Comparison of ENCODE assay signal across 2 cellular contexts in the genomic region with DNA sequence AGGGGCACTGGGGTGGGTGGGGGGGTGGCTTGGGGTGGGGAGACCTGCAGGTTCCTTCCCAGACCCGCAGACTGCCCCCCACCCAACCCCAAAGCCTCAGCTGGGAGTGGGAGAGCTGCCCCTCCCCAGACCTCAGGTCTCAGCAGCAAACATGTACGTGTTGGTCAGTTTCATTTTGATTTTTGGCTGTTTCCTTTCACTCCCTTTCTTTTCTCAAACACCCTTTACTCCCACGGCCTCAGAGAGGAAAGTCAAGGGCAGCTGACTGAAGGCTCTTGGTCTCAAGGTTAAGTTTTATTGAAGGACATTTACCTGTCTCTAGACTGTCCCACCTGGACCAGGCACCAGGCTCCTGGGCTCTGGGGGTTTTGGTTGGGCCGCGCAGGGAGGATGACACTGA.
TF ChIP-seq lines count a peak whose summit lies in the region.

No MANE protein-coding gene starts in this region.

TF ChIP-seq in A549, 52 proteins besides CTCF, POLR2A, EP300 and RAD21:
- TF ChIP-seq POLR2AphosphoS2 (conservative IDR thresholded peaks at IDR 0.05; ENCODE audit: low read length), result no peak
- no peak for TF ChIP-seq RFX5 (IDR thresholded peaks at IDR 0.05)
- TF ChIP-seq ZNF302 (CRISPR knock-in tag; IDR thresholded peaks at IDR 0.05), result no peak
- TF ChIP-seq RNF2 (IDR thresholded peaks at IDR 0.05; ENCODE audit: borderline replicate concordance, low read depth), result no peak
- TF ChIP-seq, protein P1, sequence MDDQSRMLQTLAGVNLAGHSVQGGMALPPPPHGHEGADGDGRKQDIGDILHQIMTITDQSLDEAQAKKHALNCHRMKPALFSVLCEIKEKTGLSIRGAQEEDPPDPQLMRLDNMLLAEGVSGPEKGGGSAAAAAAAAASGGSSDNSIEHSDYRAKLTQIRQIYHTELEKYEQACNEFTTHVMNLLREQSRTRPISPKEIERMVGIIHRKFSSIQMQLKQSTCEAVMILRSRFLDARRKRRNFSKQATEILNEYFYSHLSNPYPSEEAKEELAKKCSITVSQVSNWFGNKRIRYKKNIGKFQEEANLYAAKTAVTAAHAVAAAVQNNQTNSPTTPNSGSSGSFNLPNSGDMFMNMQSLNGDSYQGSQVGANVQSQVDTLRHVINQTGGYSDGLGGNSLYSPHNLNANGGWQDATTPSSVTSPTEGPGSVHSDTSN (IDR thresholded peaks at IDR 0.05), result no peak
- no peak for TF ChIP-seq TFCP2L1 (CRISPR knock-in tag; IDR thresholded peaks at IDR 0.05)
- TF ChIP-seq ZFP36 (IDR thresholded peaks at IDR 0.05; ENCODE audit: borderline replicate concordance, partially characterized antibody), result no peak
- TF ChIP-seq NR3C1 (IDR thresholded peaks at IDR 0.05), result no peak
- no peak for TF ChIP-seq NPAS2 (CRISPR knock-in tag; IDR thresholded peaks at IDR 0.05; ENCODE audit: borderline replicate concordance)
- TF ChIP-seq NFE2L2 (conservative IDR thresholded peaks at IDR 0.05; ENCODE audit: low read length), result no peak
- TF ChIP-seq RCOR1 (IDR thresholded peaks at IDR 0.05; ENCODE audit: low read depth, low read length), result no peak
- TF ChIP-seq HDAC2 (IDR thresholded peaks at IDR 0.05), result no peak
- no peak for TF ChIP-seq USF2 (IDR thresholded peaks at IDR 0.05)
- TF ChIP-seq GATA3 (IDR thresholded peaks at IDR 0.05; ENCODE audit: borderline replicate concordance), result no peak
- no peak for TF ChIP-seq BHLHE40 (IDR thresholded peaks at IDR 0.05; ENCODE audit: low read depth, low read length)
- TF ChIP-seq PHF8 (IDR thresholded peaks at IDR 0.05; ENCODE audit: borderline replicate concordance, low read depth), result no peak
TF ChIP-seq in A549: peak in this region for 0.

TF ChIP-seq in HepG2, 621 proteins besides CTCF, POLR2A, EP300 and RAD21:
- TF ChIP-seq SNAPC5 (CRISPR knock-in tag; IDR thresholded peaks at IDR 0.05; ENCODE audit: borderline replicate concordance) (no peak), KAT2B (IDR thresholded peaks at IDR 0.05; ENCODE audit: borderline replicate concordance, low read depth, low read length) (no peak), ZNF44 (CRISPR knock-in tag; IDR thresholded peaks at IDR 0.05) (no peak)
